Comparison of ENCODE assay signal across 17 cellular contexts in genomic region chr12:116774020-116774419, GRCh38. TPM values are rescaled to one million over a fixed set of nuclear protein-coding genes. Genes with fewer than 3 reads are reported as not detected.
DNase-seq lines count a peak whose midpoint lies in the region; ATAC-seq and TF ChIP-seq lines count a peak whose summit lies in the region.
"Had no signal": no experiment of that assay in that cellular context is flagged by ENCODE, and none has a peak within 500 bp of the region (broad histone marks: within the 10 kb centered on the region; RNA-seq: fewer than 3 reads in every experiment).

No MANE protein-coding gene starts in this region.

- no peak overlapping the region for H3K9ac ChIP-seq in IMR-90 (ENCODE audit: low read depth, low read length)
- H3K9ac ChIP-seq: GM23248 had no signal

- no peak overlapping the region for H2AK9ac ChIP-seq in IMR-90 (replicated peaks; ENCODE audit: low read depth, low read length, poor library complexity)

- no peak overlapping the region for H4K8ac ChIP-seq in IMR-90 (ENCODE audit: low read depth in 2 of 2, low read length in 2 of 2)

- CTCF ChIA-PET in IMR-90 (lab: Yijun Ruan, JAX): no interaction called here

- dilution Hi-C loops in IMR-90 (cut with HindIII; ENCODE audit: low sequenced_read_pairs, unreplicated experiment): no loop called here

- H2AK5ac ChIP-seq in IMR-90 (ENCODE audit: low read depth, low read length): no peak overlapping the region

- no peak overlapping the region for H3K56ac ChIP-seq in IMR-90 (ENCODE audit: extremely low read depth, insufficient read depth, low read length)

- no peaks in the 10 kb centered on the region for H3K27me3 Mint-ChIP-seq in stimulated activated naive CD8-positive, alpha-beta T cell treated with anti-CD3 and anti-CD28 coated beads, Interleukin-15, amount 100 ng/mL, for 72 hours
- H3K27me3 Mint-ChIP-seq: CD4-positive, CD25-positive, alpha-beta regulatory T cell had no signal

- WGBS in IMR-90 (ENCODE audit: extremely low coverage in 2 of 2, insufficient read length in 1 of 2), 2 experiments: 100% methylated on average over 1 of the region's 4 CpGs; no CpG with 5 or more reads in 1 of the 2 experiments

- in situ Hi-C loops in IMR-90 (cut with MboI; ENCODE audit: low sequenced_read_pairs): no loop called here

- TF ChIP-seq POLR2A in IMR-90 (IDR thresholded peaks at IDR 0.05; ENCODE audit: low read depth, low read length): no peak
- no peak for TF ChIP-seq POLR2A in NB4 (IDR thresholded peaks at IDR 0.05; ENCODE audit: extremely low read depth, insufficient read length)

- no peak overlapping the region for H3K4ac ChIP-seq in IMR-90 (ENCODE audit: low read depth, low read length)

- TF ChIP-seq RAD21 in IMR-90 (IDR thresholded peaks at IDR 0.05; ENCODE audit: low read length): no peak

- ATAC-seq in stimulated activated naive CD8-positive, alpha-beta T cell treated with anti-CD3 and anti-CD28 coated beads, Interleukin-15, amount 100 ng/mL, for 72 hours: peak; percentile 66
- no peak for ATAC-seq in stimulated activated naive CD8-positive, alpha-beta T cell treated with anti-CD3 and anti-CD28 coated beads, Interleukin-15, Interleukin-2, amounts not matched to agents 100 U/mL and 50 U/mL, for 24 hours
- ATAC-seq in IMR-90 (ENCODE audit: low read depth) (no peak), HG03469 (IDR thresholded peaks at IDR 0.05; ENCODE audit: unreplicated experiment) (no peak)

- H3K4me1 ChIP-seq in IMR-90 (ENCODE audit: control insufficient read depth, insufficient read depth, low read length): no peaks in the 10 kb centered on the region
- H3K4me1 ChIP-seq: BE2C, Caco-2, HAP-1 had no signal

- H2BK5ac ChIP-seq in IMR-90 (ENCODE audit: low read depth, low read length, poor library complexity, severe bottlenecking): no peak overlapping the region

- no peak overlapping the region for H2BK120ac ChIP-seq in IMR-90 (ENCODE audit: low read depth, low read length)

- peak overlapping the region in 1 of 2 donors; percentile 78 for H3K27ac Mint-ChIP-seq in stimulated activated naive CD8-positive, alpha-beta T cell treated with anti-CD3 and anti-CD28 coated beads, Interleukin-15, amount 100 ng/mL, for 72 hours
- H3K27ac Mint-ChIP-seq: CD4-positive, CD25-positive, alpha-beta regulatory T cell had no signal

- H3K9me1 ChIP-seq in IMR-90 (ENCODE audit: insufficient read depth, low read length): no peaks in the 10 kb centered on the region

- H2BK15ac ChIP-seq in IMR-90 (ENCODE audit: low read depth, low read length): no peak overlapping the region

- no peak overlapping the region for H2AFZ ChIP-seq in IMR-90 (replicated peaks; ENCODE audit: low read length, poor library complexity)
- H2AFZ ChIP-seq: GM23248 had no signal

- DNase-seq in stimulated activated naive CD8-positive, alpha-beta T cell treated with anti-CD3 and anti-CD28 coated beads, Interleukin-15, amount 100 ng/mL, for 72 hours: no peak
- no peak for DNase-seq in stimulated activated naive CD8-positive, alpha-beta T cell treated with anti-CD3 and anti-CD28 coated beads, Interleukin-15, Interleukin-2, amounts not matched to agents 100 U/mL and 50 U/mL, for 24 hours
- DNase-seq in IMR-90 (no peak), NB4 (ENCODE audit: low read depth) (peak; percentile 38), NCI-H146 treated with DMSO at 0.1 percent for 48 hours (lab: John Stamatoyannopoulos, UW; ENCODE audit: unreplicated experiment) (no peak), SHP77 treated with DMSO at 0.1 percent for 48 hours (lab: John Stamatoyannopoulos, UW) (no peak)
- DNase-seq: BE2C; C1 segment of cervical spinal cord; CD4-positive, CD25-positive, alpha-beta regulatory T cell; DMS153; DMS79; KG1 had no signal

- intact Hi-C loops in IMR-90 (cut with micrococcal nuclease): no loop called here

- H4K5ac ChIP-seq in IMR-90 (ENCODE audit: low read depth, low read length): no peak overlapping the region

- H3K4me1 Mint-ChIP-seq in stimulated activated naive CD8-positive, alpha-beta T cell treated with anti-CD3 and anti-CD28 coated beads, Interleukin-15, amount 100 ng/mL, for 72 hours: peaks cover 9% of the 10 kb centered on the region
- H3K4me1 Mint-ChIP-seq: CD4-positive, CD25-positive, alpha-beta regulatory T cell had no signal

- no peak overlapping the region for H3K4me3 Mint-ChIP-seq in stimulated activated naive CD8-positive, alpha-beta T cell treated with anti-CD3 and anti-CD28 coated beads, Interleukin-15, amount 100 ng/mL, for 72 hours
- H3K4me3 Mint-ChIP-seq: CD4-positive, CD25-positive, alpha-beta regulatory T cell had no signal

- H3K9me3 ChIP-seq in IMR-90 (ENCODE audit: control insufficient read depth, insufficient read depth, low read length): no peaks in the 10 kb centered on the region
- H3K9me3 ChIP-seq: BE2C, Caco-2, HAP-1 had no signal

- H3K27me3 ChIP-seq in IMR-90 (ENCODE audit: control insufficient read depth, insufficient read depth, low read length): no peaks in the 10 kb centered on the region
- H3K27me3 ChIP-seq: BE2C had no signal

- no peaks in the 10 kb centered on the region for H3K36me3 ChIP-seq in IMR-90 (ENCODE audit: control insufficient read depth, insufficient read depth, low read length)

- H3K4me3 ChIP-seq in IMR-90 (ENCODE audit: insufficient read depth, low read depth, low read length) (no peak overlapping the region), NB4 (ENCODE audit: low read depth, low read length) (no peak overlapping the region)
- H3K4me3 ChIP-seq: GM23248, HAP-1 had no signal

- no peak for TF ChIP-seq CTCF in IMR-90 (conservative IDR thresholded peaks at IDR 0.05; ENCODE audit: low read depth, low read length)
- TF ChIP-seq CTCF in NB4 (IDR thresholded peaks at IDR 0.05; ENCODE audit: low read depth, low read length): no peak

- no peaks in the 10 kb centered on the region for H4K20me1 ChIP-seq in IMR-90 (ENCODE audit: insufficient read depth, low read length)

- POLR2A ChIA-PET in IMR-90 (lab: Charles Lee; ENCODE audit: unreplicated experiment): no interaction called here

- H3K23ac ChIP-seq in IMR-90 (ENCODE audit: low read depth, low read length): no peak overlapping the region

- H3K9me3 Mint-ChIP-seq in stimulated activated naive CD8-positive, alpha-beta T cell treated with anti-CD3 and anti-CD28 coated beads, Interleukin-15, amount 100 ng/mL, for 72 hours: no peaks in the 10 kb centered on the region

- no peak overlapping the region for H2BK20ac ChIP-seq in IMR-90 (ENCODE audit: low read depth, low read length)

- no peak overlapping the region for H3K14ac ChIP-seq in IMR-90 (replicated peaks; ENCODE audit: low read depth, low read length)

- no peak overlapping the region for H3K27ac ChIP-seq in IMR-90 (ENCODE audit: insufficient read depth, low read length)
- H3K27ac ChIP-seq: GM23248, HL-60 had no signal

- H3K4me2 ChIP-seq in IMR-90 (ENCODE audit: low read depth, low read length): no peak overlapping the region

- H3K79me1 ChIP-seq in IMR-90 (ENCODE audit: low read depth in 1 of 2, low read length in 2 of 2): no peaks in the 10 kb centered on the region

- H4K91ac ChIP-seq in IMR-90 (ENCODE audit: insufficient read depth, low read depth, low read length): no peak overlapping the region

- no TSS peak for BruUV-seq in IMR-90 (replicated peaks; lab: Mats Ljungman, UMichigan)

- no peak overlapping the region for H3K18ac ChIP-seq in IMR-90 (ENCODE audit: low read depth, low read length)

TF ChIP-seq in IMR-90, 13 proteins besides CTCF, POLR2A, EP300 and RAD21:
- TF ChIP-seq RCOR1 (IDR thresholded peaks at IDR 0.05; ENCODE audit: insufficient replicate concordance, low read length) (no peak), CEBPB (IDR thresholded peaks at IDR 0.05; ENCODE audit: low read depth, low read length) (peak; percentile 46; the same call in 1 of the 2 replicates)

RNA-seq across cellular contexts. Expression of gene RNFT2, which starts 35.9 kb away (rescaled TPM):
- total RNA-seq in IMR-90 (2012; rRNA removed): 1.7 and 2.3 TPM in 2 replicates
- polyA plus RNA-seq in IMR-90 (2012; rRNA removed): 1.5 and 1.6 TPM in 2 replicates
- polyA plus RNA-seq in IMR-90 (2012; cell fraction: cytosol; rRNA removed): 0.75 and 0.86 TPM in 2 replicates
- polyA plus RNA-seq in IMR-90 (2012; cell fraction: nucleus; rRNA removed; ENCODE audit: low replicate concordance): 1.3 and 1.4 TPM in 2 replicates

RNA-seq across cellular contexts. Expression of gene SPRING1, which starts 36.2 kb away (rescaled TPM):
- total RNA-seq in IMR-90 (2012; rRNA removed): 14.0 and 16.4 TPM in 2 replicates
- 12.4 and 16.7 TPM in 2 replicates for polyA plus RNA-seq in IMR-90 (2012; rRNA removed)
- 9.0 and 9.6 TPM in 2 replicates for polyA plus RNA-seq in IMR-90 (2012; cell fraction: cytosol; rRNA removed)
- polyA plus RNA-seq in IMR-90 (2012; cell fraction: nucleus; rRNA removed; ENCODE audit: low replicate concordance): 5.1 and 6.5 TPM in 2 replicates
